ENCODE assay signal across 8 cellular contexts in the genomic region with DNA sequence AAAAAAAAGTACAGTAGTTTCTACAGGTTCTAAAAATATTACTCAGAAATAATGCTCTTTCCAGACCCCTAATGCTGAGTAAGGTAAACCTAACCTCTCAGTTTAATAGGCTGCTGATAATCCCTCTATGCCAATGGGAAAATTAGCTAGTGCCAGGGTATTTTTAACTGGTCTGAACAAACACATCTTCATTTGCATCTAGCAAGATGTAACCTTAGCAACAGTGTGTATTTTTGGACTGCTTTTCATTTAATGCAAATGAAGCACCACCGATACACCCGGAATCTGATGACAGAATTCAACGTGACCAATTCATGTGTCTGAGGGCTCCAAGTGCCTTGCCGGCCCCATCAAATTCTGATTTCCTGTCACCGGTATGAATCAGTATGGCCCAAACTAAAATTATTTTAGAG. TPM values are rescaled to one million over a fixed set of nuclear protein-coding genes. Genes with fewer than 3 reads are reported as not detected.
DNase-seq lines count a peak whose midpoint lies in the region; ATAC-seq, FAIRE-seq and TF ChIP-seq lines count a peak whose summit lies in the region.

No MANE protein-coding gene starts in this region.

- no peak overlapping the region for H3K4me3 Mint-ChIP-seq in T-helper 2 cell treated with Interferon-gamma antibody and Interleukin-4, amounts not matched to agents 5 μg/mL and 100 μg/mL, for 36 hours

- H3K4me1 Mint-ChIP-seq in T-helper 2 cell treated with Interferon-gamma antibody and Interleukin-4, amounts not matched to agents 5 μg/mL and 100 μg/mL, for 36 hours (ENCODE audit: low read depth): no peaks in the 10 kb centered on the region

- no peaks in the 10 kb centered on the region for H3K9me3 Mint-ChIP-seq in T-helper 2 cell treated with Interferon-gamma antibody and Interleukin-4, amounts not matched to agents 5 μg/mL and 100 μg/mL, for 36 hours

- FAIRE-seq in GM12892 (lab: Jason Lieb, UNC): no peak

- peaks cover 12% of the 10 kb centered on the region for H3K27me3 Mint-ChIP-seq in T-helper 2 cell treated with Interferon-gamma antibody and Interleukin-4, amounts not matched to agents 5 μg/mL and 100 μg/mL, for 36 hours (ENCODE audit: low read depth)

- H3K36me3 Mint-ChIP-seq in T-helper 2 cell treated with Interferon-gamma antibody and Interleukin-4, amounts not matched to agents 5 μg/mL and 100 μg/mL, for 36 hours (ENCODE audit: low read depth): no peaks in the 10 kb centered on the region

- ATAC-seq in GM18867 (IDR thresholded peaks at IDR 0.05; ENCODE audit: unreplicated experiment) (peak; percentile 95), GM21619 (IDR thresholded peaks at IDR 0.05; ENCODE audit: unreplicated experiment) (peak; percentile 83), HG03469 (IDR thresholded peaks at IDR 0.05; ENCODE audit: unreplicated experiment) (peak; percentile 83)

- peak; percentile 69 for DNase-seq in inferior parietal cortex (ENCODE audit: extremely low spot score)
- no peak for DNase-seq in T-helper 2 cell treated with Interferon-gamma antibody and Interleukin-4, amounts not matched to agents 5 μg/mL and 100 μg/mL, for 36 hours (ENCODE audit: low spot score)
- no peak for DNase-seq in GM12892 (ENCODE audit: insufficient read length)
- DNase-seq in effector CD4-positive, alpha-beta T cell: no peak
- no peak for DNase-seq in NCI-H2196 treated with DMSO at 0.1 percent for 48 hours (lab: John Stamatoyannopoulos, UW; ENCODE audit: unreplicated experiment)

- TF ChIP-seq POLR2A in GM12892 (IDR thresholded peaks at IDR 0.05; ENCODE audit: low read depth, low read length): no peak

- no peak overlapping the region for H3K27ac Mint-ChIP-seq in T-helper 2 cell treated with Interferon-gamma antibody and Interleukin-4, amounts not matched to agents 5 μg/mL and 100 μg/mL, for 36 hours

RNA-seq across cellular contexts. Expression of gene CYRIA, which starts 47.4 kb away (rescaled TPM):
- 0.93 TPM for polyA plus RNA-seq in GM12892 (2012; ENCODE audit: missing spikeins)
